Comparison of ENCODE assay signal across 2 cellular contexts in genomic region chr2:160061533-160062282, GRCh38.
TF ChIP-seq lines count a peak whose summit lies in the region.

No MANE protein-coding gene starts in this region.

TF ChIP-seq in SK-N-SH, 30 proteins besides CTCF, POLR2A, EP300 and RAD21 (continued from another document):
- TF ChIP-seq PBX3 (IDR thresholded peaks at IDR 0.05) = no peak
- no peak for TF ChIP-seq NRF1 (IDR thresholded peaks at IDR 0.05; ENCODE audit: low read depth, low read length)
- TF ChIP-seq, protein P1, sequence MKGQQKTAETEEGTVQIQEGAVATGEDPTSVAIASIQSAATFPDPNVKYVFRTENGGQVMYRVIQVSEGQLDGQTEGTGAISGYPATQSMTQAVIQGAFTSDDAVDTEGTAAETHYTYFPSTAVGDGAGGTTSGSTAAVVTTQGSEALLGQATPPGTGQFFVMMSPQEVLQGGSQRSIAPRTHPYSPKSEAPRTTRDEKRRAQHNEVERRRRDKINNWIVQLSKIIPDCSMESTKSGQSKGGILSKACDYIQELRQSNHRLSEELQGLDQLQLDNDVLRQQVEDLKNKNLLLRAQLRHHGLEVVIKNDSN (IDR thresholded peaks at IDR 0.05; ENCODE audit: borderline replicate concordance, low read depth) = no peak
- no peak for TF ChIP-seq FOXJ3 (CRISPR knock-in tag; IDR thresholded peaks at IDR 0.05)
- TF ChIP-seq RFX5 (IDR thresholded peaks at IDR 0.05; ENCODE audit: low read length) = no peak
- no peak for TF ChIP-seq MEF2A (IDR thresholded peaks at IDR 0.05; ENCODE audit: borderline replicate concordance, low read depth)
- no peak for TF ChIP-seq CHD2 (IDR thresholded peaks at IDR 0.05; ENCODE audit: low read length, partially characterized antibody)
- TF ChIP-seq JUND (IDR thresholded peaks at IDR 0.05) = no peak
- no peak for TF ChIP-seq POLR2AphosphoS5 (IDR thresholded peaks at IDR 0.05; ENCODE audit: low read depth, low read length)
- TF ChIP-seq, protein P2, sequence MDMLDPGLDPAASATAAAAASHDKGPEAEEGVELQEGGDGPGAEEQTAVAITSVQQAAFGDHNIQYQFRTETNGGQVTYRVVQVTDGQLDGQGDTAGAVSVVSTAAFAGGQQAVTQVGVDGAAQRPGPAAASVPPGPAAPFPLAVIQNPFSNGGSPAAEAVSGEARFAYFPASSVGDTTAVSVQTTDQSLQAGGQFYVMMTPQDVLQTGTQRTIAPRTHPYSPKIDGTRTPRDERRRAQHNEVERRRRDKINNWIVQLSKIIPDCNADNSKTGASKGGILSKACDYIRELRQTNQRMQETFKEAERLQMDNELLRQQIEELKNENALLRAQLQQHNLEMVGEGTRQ (IDR thresholded peaks at IDR 0.05; ENCODE audit: borderline replicate concordance, low read depth, low read length) = no peak
- no peak for TF ChIP-seq MXI1 (IDR thresholded peaks at IDR 0.05; ENCODE audit: low read depth, low read length)
- TF ChIP-seq SMC3 (IDR thresholded peaks at IDR 0.05; ENCODE audit: low read depth, low read length) = no peak

TF ChIP-seq in SK-N-SH treated with all-trans-retinoic acid at 6 μM for 48 hours, 23 proteins besides CTCF, POLR2A, EP300 and RAD21 (continued from another document):
- TF ChIP-seq POU6F1 (CRISPR knock-in tag; IDR thresholded peaks at IDR 0.05; ENCODE audit: borderline replicate concordance, low read depth) (no peak), ZFP30 (CRISPR knock-in tag; IDR thresholded peaks at IDR 0.05) (no peak), ZFP3 (CRISPR knock-in tag; IDR thresholded peaks at IDR 0.05) (no peak), ESRRG (CRISPR knock-in tag; IDR thresholded peaks at IDR 0.05) (no peak), BACH2 (CRISPR knock-in tag; IDR thresholded peaks at IDR 0.05; ENCODE audit: borderline replicate concordance) (no peak), ISL1 (CRISPR knock-in tag; IDR thresholded peaks at IDR 0.05) (no peak), SNAI2 (CRISPR knock-in tag; IDR thresholded peaks at IDR 0.05) (no peak), GLIS3 (CRISPR knock-in tag; IDR thresholded peaks at IDR 0.05) (no peak), RARB (CRISPR knock-in tag; IDR thresholded peaks at IDR 0.05) (no peak), ZNF70 (CRISPR knock-in tag; IDR thresholded peaks at IDR 0.05) (no peak), CSDC2 (CRISPR knock-in tag; IDR thresholded peaks at IDR 0.05) (no peak)
TF ChIP-seq in SK-N-SH treated with all-trans-retinoic acid at 6 μM for 48 hours: peak in this region for 0.
